ENCODE assay signal across 20 cellular contexts in the genomic region with DNA sequence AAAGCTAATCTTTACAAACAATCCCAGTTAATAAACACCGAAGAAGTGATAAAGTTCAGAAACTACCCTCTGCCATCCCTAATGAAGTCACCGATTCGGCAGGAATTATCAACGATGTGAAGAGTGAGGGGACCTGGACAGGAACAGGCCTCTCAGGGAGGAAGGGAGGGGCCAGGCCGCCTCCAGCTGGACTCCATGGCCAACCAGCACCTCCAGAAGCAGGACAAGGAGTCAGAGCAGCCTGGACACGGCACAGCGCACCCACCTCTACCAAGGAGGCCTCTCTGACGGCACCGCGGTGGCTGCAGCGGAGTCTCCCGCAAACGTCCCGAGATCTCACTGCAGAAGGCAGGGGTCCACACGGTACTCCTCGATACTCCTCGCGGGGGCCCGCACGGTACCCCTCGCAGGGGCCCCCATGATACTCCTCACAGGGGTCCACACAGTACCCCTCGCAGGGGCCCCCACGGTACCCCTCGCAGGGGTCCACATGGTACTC. TPM values are rescaled to one million over a fixed set of nuclear protein-coding genes. Genes with fewer than 3 reads are reported as not detected.
DNase-seq lines count a peak whose midpoint lies in the region; ATAC-seq, FAIRE-seq and TF ChIP-seq lines count a peak whose summit lies in the region.
"Had no signal": no experiment of that assay in that cellular context is flagged by ENCODE, and none has a peak within 500 bp of the region (broad histone marks: within the 10 kb centered on the region; RNA-seq: fewer than 3 reads in every experiment).

No MANE protein-coding gene starts in this region.

- H3K27me3 ChIP-seq in hepatocyte, result no peaks in the 10 kb centered on the region
- H3K27me3 ChIP-seq: upper lobe of right lung had no signal

- 77% methylated on average over 24 of the region's 24 CpGs for WGBS in hepatocyte (ENCODE audit: low lambda C conversion rate, missing lambda C conversion rate)

- no peaks in the 10 kb centered on the region for H3K9me2 ChIP-seq in hepatocyte (replicated peaks; ENCODE audit: insufficient read depth)

- H3K9me3 Mint-ChIP-seq in osteocyte (ENCODE audit: unreplicated experiment), result peaks cover 2% of the 10 kb centered on the region
- H3K9me3 Mint-ChIP-seq: activated naive CD4-positive, alpha-beta T cell treated with anti-CD3 and anti-CD28 coated beads, Interleukin-2, amount 10 ng/mL, durations not matched to agents 7 days and 5 days; dendritic cell treated with granulocyte-macrophage colony-stimulating factor and Interleukin-4, amounts not matched to agents 40 ng/mL and 50 ng/mL, for 4 days had no signal

- peaks cover 2% of the 10 kb centered on the region for H3K36me3 Mint-ChIP-seq in osteocyte (ENCODE audit: unreplicated experiment)
- H3K36me3 Mint-ChIP-seq: activated naive CD4-positive, alpha-beta T cell treated with anti-CD3 and anti-CD28 coated beads, Interleukin-2, amount 10 ng/mL, durations not matched to agents 7 days and 5 days had no signal

- peaks cover 58% of the 10 kb centered on the region for H3K4me1 ChIP-seq in hepatocyte (ENCODE audit: insufficient read depth)

- peaks cover 72% of the 10 kb centered on the region for H4K20me1 ChIP-seq in hepatocyte (ENCODE audit: insufficient read depth, poor library complexity, severe bottlenecking)

- H3K27ac Mint-ChIP-seq in osteocyte (ENCODE audit: unreplicated experiment), result no peak overlapping the region
- H3K27ac Mint-ChIP-seq: HFFc6 had no signal

- no peaks in the 10 kb centered on the region for H3K27me3 Mint-ChIP-seq in osteocyte (ENCODE audit: unreplicated experiment)
- H3K27me3 Mint-ChIP-seq: activated naive CD4-positive, alpha-beta T cell treated with anti-CD3 and anti-CD28 coated beads, Interleukin-2, amount 10 ng/mL, durations not matched to agents 7 days and 5 days; brain; dendritic cell treated with granulocyte-macrophage colony-stimulating factor and Interleukin-4, amounts not matched to agents 40 ng/mL and 50 ng/mL, for 4 days; naive thymus-derived CD4-positive, alpha-beta T cell had no signal

- peak overlapping the region; percentile 93 for H3K4me2 ChIP-seq in hepatocyte

- no peak for FAIRE-seq in RCC 7860 (lab: Jason Lieb, UNC)

- H3K4me1 Mint-ChIP-seq in osteocyte (ENCODE audit: unreplicated experiment), result peaks cover 50% of the 10 kb centered on the region

- DNase-seq in left ventricle myocardium superior (peak; percentile 27), cardiac septum (ENCODE audit: low spot score) (no peak), hepatocyte (ENCODE audit: low spot score) (peak; percentile 41), osteocyte (ENCODE audit: extremely low spot score, unreplicated experiment) (peak; percentile 75), HCEC 1CT (no peak), Kasumi-1 (lab: John Stamatoyannopoulos, UW) (no peak), RCC 7860 (ENCODE audit: low spot score) (no peak)
- DNase-seq: activated naive CD4-positive, alpha-beta T cell treated with anti-CD3 and anti-CD28 coated beads, Interleukin-2, amount 10 ng/mL, durations not matched to agents 7 days and 5 days; HFFc6; hippocampal formation; KG1; left ventricle myocardium inferior; naive thymus-derived CD4-positive, alpha-beta T cell; NCI-H1092 treated with DMSO at 0.1 percent for 48 hours; stimulated activated CD4-positive, alpha-beta T cell treated with anti-CD3 and anti-CD28 coated beads, Interleukin-4, amount 100 ng/mL, for 24 hours; upper lobe of right lung had no signal

- H3K9me3 ChIP-seq in hepatocyte (ENCODE audit: low read depth), result no peaks in the 10 kb centered on the region
- H3K9me3 ChIP-seq: upper lobe of right lung had no signal

- ATAC-seq in left ventricle myocardium superior (no peak), HG03045 (IDR thresholded peaks at IDR 0.05; ENCODE audit: unreplicated experiment) (no peak)
- ATAC-seq: naive thymus-derived CD4-positive, alpha-beta T cell; Panc1; upper lobe of right lung had no signal

- H3K4me3 ChIP-seq in hepatocyte, result no peak overlapping the region
- H3K4me3 ChIP-seq: left ventricle myocardium inferior, upper lobe of right lung had no signal

- H3K27ac ChIP-seq in hepatocyte, result peak overlapping the region; percentile 94
- H3K27ac ChIP-seq: left ventricle myocardium inferior, upper lobe of right lung had no signal

- peaks cover 84% of the 10 kb centered on the region for H3K79me2 ChIP-seq in hepatocyte

- no peak overlapping the region for H2AFZ ChIP-seq in hepatocyte

- intact Hi-C loops in left ventricle myocardium superior (cut with micrococcal nuclease) (no loop called here), cardiac septum (cut with DNase I) (no loop called here)

- no peaks in the 10 kb centered on the region for H3K36me3 ChIP-seq in hepatocyte (replicated peaks; ENCODE audit: insufficient read depth, low read depth)

- H3K4me3 Mint-ChIP-seq in osteocyte (ENCODE audit: unreplicated experiment), result no peak overlapping the region
- H3K4me3 Mint-ChIP-seq: activated naive CD4-positive, alpha-beta T cell treated with anti-CD3 and anti-CD28 coated beads, Interleukin-2, amount 10 ng/mL, durations not matched to agents 7 days and 5 days; dendritic cell treated with granulocyte-macrophage colony-stimulating factor and Interleukin-4, amounts not matched to agents 40 ng/mL and 50 ng/mL, for 4 days; HFFc6 had no signal

- TF ChIP-seq CTCF in hepatocyte (IDR thresholded peaks at IDR 0.05; ENCODE audit: poor library complexity) (no peak), osteocyte (IDR thresholded peaks at IDR 0.05) (no peak)

RNA-seq across cellular contexts. Expression of a gene that starts 3.8 kb away (rescaled TPM):
- 50.2 TPM for total RNA-seq in left ventricle myocardium superior
- 46.9 TPM for total RNA-seq in cardiac septum
- total RNA-seq in hepatocyte, result 33.3 and 40.9 TPM in 2 replicates
- polyA plus RNA-seq in hepatocyte, result 80.9 and 84.0 TPM in 2 replicates
- total RNA-seq in osteocyte, result 63.2 and 71.6 TPM in 2 replicates

Comparison
In these comparisons a context has a peak if more than half of its experiments do, and no peak if none do; other contexts are left out.
1. DNase-seq: peak in left ventricle myocardium superior (single experiment), hepatocyte (single experiment) and osteocyte (single experiment); none in cardiac septum (single experiment), HCEC 1CT (single experiment), Kasumi-1 (0 of 2) and RCC 7860 (single experiment).